ENCODE assay signal across 17 cellular contexts in genomic region chr5:54676964-54677363, GRCh38.
DNase-seq lines count a peak whose midpoint lies in the region; TF ChIP-seq lines count a peak whose summit lies in the region.
"Had no signal": no experiment of that assay in that cellular context is flagged by ENCODE, and none has a peak within 500 bp of the region (broad histone marks: within the 10 kb centered on the region; RNA-seq: fewer than 3 reads in every experiment).

No MANE protein-coding gene starts in this region.

- H3K4me1 ChIP-seq in ascending aorta (peaks cover 7 to 24% of the 10 kb centered on the region in 2 donors), tibial nerve (peaks cover 0 to 27% (median 4%) of the 10 kb centered on the region in 4 donors)

- WGBS in tibial nerve, 2 donors = 67% methylated on average over 2 of the region's 2 CpGs

- peaks cover 11 to 14% of the 10 kb centered on the region in 2 donors for H3K36me3 Mint-ChIP-seq in CD14-positive monocyte

- TF ChIP-seq EP300 in tibial nerve (IDR thresholded peaks at IDR 0.05) = no peak

- peak overlapping the region in 5 of 7 donors; percentile 49 to 82 (median 69) for H3K27ac Mint-ChIP-seq in CD14-positive monocyte

- intact Hi-C loops in CD14-positive monocyte (cut with micrococcal nuclease) (loop anchor here in 1 of 2 donors (10.0 kb wide), 1 partner anchor 158 kb away; no protein-coding TSS in a partner anchor), ascending aorta (cut with DNase I) (no loop called here), dorsolateral prefrontal cortex (cut with DNase I) (no loop called here)

- no peak overlapping the region for H3K4me3 Mint-ChIP-seq in CD14-positive monocyte

- H3K4me1 Mint-ChIP-seq in CD14-positive monocyte = peaks cover 49% of the 10 kb centered on the region

- peak overlapping the region; percentile 60 to 61 for H3K27ac ChIP-seq in ascending aorta
- peak overlapping the region in 1 of 4 donors; percentile 32 for H3K27ac ChIP-seq in tibial nerve
- H3K27ac ChIP-seq in dorsolateral prefrontal cortex = peak overlapping the region in 2 of 59 donors; percentile 29 to 38
- H3K27ac ChIP-seq: Peyer's patch, SJSA1 had no signal

- DNase-seq in CD14-positive monocyte (ENCODE audit: low spot score) (no peak), NB4 (ENCODE audit: low read depth) (peak; percentile 9), ascending aorta (ENCODE audit: low spot score in 2 of 2) (no peak), pons (ENCODE audit: low spot score) (peak; percentile 62), tibial nerve (ENCODE audit: low spot score in 2 of 2) (no peak), SIG-M5 treated with dmso at 0.1 percent for 504 hours (lab: John Stamatoyannopoulos, UW; ENCODE audit: unreplicated experiment) (no peak), dorsolateral prefrontal cortex (no peak)
- DNase-seq: C1 segment of cervical spinal cord, GOT3, HCEC 1CT, NCI-H1105, NCI-H146, NCI-H2029, NCI-H2227 treated with DMSO at 0.1 percent for 48 hours, NCI-H510A, Peyer's patch had no signal

- peaks cover 0 to 6% (median 2%) of the 10 kb centered on the region in 7 donors for H3K9me3 Mint-ChIP-seq in CD14-positive monocyte

- H3K27me3 ChIP-seq in ascending aorta (no peaks in the 10 kb centered on the region), tibial nerve (no peaks in the 10 kb centered on the region), dorsolateral prefrontal cortex (no peaks in the 10 kb centered on the region)
- H3K27me3 ChIP-seq: Peyer's patch, SJSA1 had no signal

- TF ChIP-seq CTCF in CD14-positive monocyte (IDR thresholded peaks at IDR 0.05) (no peak), NB4 (IDR thresholded peaks at IDR 0.05; ENCODE audit: low read depth, low read length) (no peak), ascending aorta (IDR thresholded peaks at IDR 0.05) (no peak), tibial nerve (IDR thresholded peaks at IDR 0.05) (no peak), dorsolateral prefrontal cortex (IDR thresholded peaks at IDR 0.05 in 54 of 56, conservative IDR thresholded peaks at IDR 0.05 in 2 of 56; ENCODE audit: low read depth in 1 of 56, partially characterized antibody in 56 of 56) (no peak)

- H3K9me3 ChIP-seq in ascending aorta = no peaks in the 10 kb centered on the region
- no peaks in the 10 kb centered on the region for H3K9me3 ChIP-seq in tibial nerve
- H3K9me3 ChIP-seq: Peyer's patch had no signal

- H3K36me3 ChIP-seq in ascending aorta (no peaks in the 10 kb centered on the region), tibial nerve (no peaks in the 10 kb centered on the region)
- H3K36me3 ChIP-seq: Peyer's patch, SJSA1 had no signal

- H3K27me3 Mint-ChIP-seq in CD14-positive monocyte (ENCODE audit: low read depth in 3 of 3) = peaks cover 0 to 2% (median 0%) of the 10 kb centered on the region in 3 donors

- TF ChIP-seq POLR2A in NB4 (IDR thresholded peaks at IDR 0.05; ENCODE audit: extremely low read depth, insufficient read length) (no peak), tibial nerve (IDR thresholded peaks at IDR 0.05) (no peak)

- H3K4me3 ChIP-seq in NB4 (ENCODE audit: low read depth, low read length) = no peak overlapping the region
- H3K4me3 ChIP-seq in ascending aorta = no peak overlapping the region
- no peak overlapping the region for H3K4me3 ChIP-seq in tibial nerve
- H3K4me3 ChIP-seq in dorsolateral prefrontal cortex = no peak overlapping the region
- H3K4me3 ChIP-seq: Peyer's patch, SJSA1 had no signal

Comparison
In these comparisons a context has a peak if more than half of its experiments do, and no peak if none do; other contexts are left out.
1. DNase-seq: peak in NB4 (single experiment) and pons (single experiment); none in CD14-positive monocyte (single experiment), ascending aorta (0 of 2), tibial nerve (0 of 2), SIG-M5 treated with dmso at 0.1 percent for 504 hours (single experiment) and dorsolateral prefrontal cortex (0 of 10).